ENCODE assay signal across 9 cellular contexts in genomic region chr9:133955821-133956411, GRCh38. TPM values are rescaled to one million over a fixed set of nuclear protein-coding genes. Genes with fewer than 3 reads are reported as not detected.
A peak's percentile ranks its signal among the peaks of the same experiment; 100 is the strongest.
DNase-seq lines count a peak whose midpoint lies in the region; ATAC-seq and TF ChIP-seq lines count a peak whose summit lies in the region.
"Had no signal": no experiment of that assay in that cellular context is flagged by ENCODE, and none has a peak within 500 bp of the region (broad histone marks: within the 10 kb centered on the region; RNA-seq: fewer than 3 reads in every experiment).

No MANE protein-coding gene starts in this region.

- peak overlapping the region; percentile 37 for H3K4me3 ChIP-seq in AG04450 (ENCODE audit: low read depth, low read length)
- H3K4me3 ChIP-seq in foreskin fibroblast (ENCODE audit: low read depth in 1 of 2, low read length in 2 of 2), result peak overlapping the region; percentile 17 to 31

- H3K4me3 Mint-ChIP-seq in activated CD8-positive, alpha-beta memory T cell treated with anti-CD3 and anti-CD28 coated beads, Interleukin-2, amount 10 ng/mL, durations not matched to agents 7 days and 5 days, result no peak overlapping the region

- H3K9me3 Mint-ChIP-seq in activated CD8-positive, alpha-beta memory T cell treated with anti-CD3 and anti-CD28 coated beads, Interleukin-2, amount 10 ng/mL, durations not matched to agents 7 days and 5 days (ENCODE audit: low read depth), result no peaks in the 10 kb centered on the region

- peak overlapping the region; percentile 68 for H3K27ac ChIP-seq in AG04450 (ENCODE audit: low read depth, low read length)

- peak; percentile 28 for ATAC-seq in GM21367 (IDR thresholded peaks at IDR 0.05; ENCODE audit: unreplicated experiment)
- peak; percentile 73 for ATAC-seq in activated CD8-positive, alpha-beta memory T cell treated with anti-CD3 and anti-CD28 coated beads, Interleukin-2, amount 10 ng/mL, durations not matched to agents 7 days and 5 days
- ATAC-seq in sciatic nerve, result peak; percentile 46
- ATAC-seq in GM18511 (IDR thresholded peaks at IDR 0.05; ENCODE audit: unreplicated experiment), result no peak
- ATAC-seq in GM19324 (IDR thresholded peaks at IDR 0.05; ENCODE audit: low FRiP score, unreplicated experiment), result no peak

- CTCF ChIA-PET in AG04450 (lab: Charles Lee), result interaction anchor here (0.5 to 1.7 kb wide), 2 partner anchors 29 to 174 kb away, joined by 6 to 7 read pairs; no protein-coding TSS in a partner anchor
- CTCF ChIA-PET in activated CD8-positive, alpha-beta memory T cell treated with anti-CD3 and anti-CD28 coated beads, Interleukin-2, amount 10 ng/mL, durations not matched to agents 7 days and 5 days (lab: Charles Lee), result interaction anchor here (0.7 to 1.3 kb wide), 3 partner anchors 37 to 39 kb away, joined by 3 to 5 read pairs (median 3); no protein-coding TSS in a partner anchor

- POLR2A ChIA-PET in AG04450 (lab: Yijun Ruan, JAX), result interaction anchor here (0.5 to 1.7 kb wide), 3 partner anchors 12 to 37 kb away, joined by 3 to 5 read pairs (median 3); no protein-coding TSS in a partner anchor

- intact Hi-C loops in sciatic nerve (cut with DNase I), result no loop called here

- peaks cover 8% of the 10 kb centered on the region for H3K4me1 Mint-ChIP-seq in activated CD8-positive, alpha-beta memory T cell treated with anti-CD3 and anti-CD28 coated beads, Interleukin-2, amount 10 ng/mL, durations not matched to agents 7 days and 5 days

- H3K27me3 Mint-ChIP-seq in activated CD8-positive, alpha-beta memory T cell treated with anti-CD3 and anti-CD28 coated beads, Interleukin-2, amount 10 ng/mL, durations not matched to agents 7 days and 5 days, result no peaks in the 10 kb centered on the region

- no peaks in the 10 kb centered on the region for H3K36me3 Mint-ChIP-seq in activated CD8-positive, alpha-beta memory T cell treated with anti-CD3 and anti-CD28 coated beads, Interleukin-2, amount 10 ng/mL, durations not matched to agents 7 days and 5 days

- H3K27ac Mint-ChIP-seq in activated CD8-positive, alpha-beta memory T cell treated with anti-CD3 and anti-CD28 coated beads, Interleukin-2, amount 10 ng/mL, durations not matched to agents 7 days and 5 days, result no peak overlapping the region

- H3K27me3 ChIP-seq in AG04450 (ENCODE audit: control insufficient read depth, insufficient read depth, low read length), result no peaks in the 10 kb centered on the region
- H3K27me3 ChIP-seq: dorsolateral prefrontal cortex had no signal

- H3K9me3 ChIP-seq in AG04450 (ENCODE audit: control insufficient read depth, insufficient read depth, low read length), result peaks cover 5% of the 10 kb centered on the region; the same call in 1 of the 2 replicates

- DNase-seq in AG04450 (ENCODE audit: low read depth, low spot score) (no peak), foreskin fibroblast (peak; percentile 33 to 70), sciatic nerve (ENCODE audit: low spot score) (no peak), NCI-H1105 (lab: John Stamatoyannopoulos, UW) (no peak)
- DNase-seq in activated CD8-positive, alpha-beta memory T cell treated with anti-CD3 and anti-CD28 coated beads, Interleukin-2, amount 10 ng/mL, durations not matched to agents 7 days and 5 days, result no peak

- TF ChIP-seq CTCF in AG04450 (IDR thresholded peaks at IDR 0.05; ENCODE audit: low read depth, low read length) (peak; percentile 23; the same call in 1 of the 2 replicates), foreskin fibroblast (IDR thresholded peaks at IDR 0.05; ENCODE audit: low read depth, low read length) (peak; percentile 14)

RNA-seq across cellular contexts. Expression of gene VAV2, which starts 36.2 kb away (rescaled TPM):
- 9.0 and 10.7 TPM in 2 replicates for polyA plus RNA-seq in AG04450 (2011; rRNA removed)
- 19.7 and 27.4 TPM in 2 replicates for polyA minus RNA-seq in AG04450 (2011; rRNA and poly(A)+ RNA removed)
- total RNA-seq in activated CD8-positive, alpha-beta memory T cell treated with anti-CD3 and anti-CD28 coated beads, Interleukin-2, amount 10 ng/mL, durations not matched to agents 7 days and 5 days, result 1 to 10 TPM; 5.1 to 5.5 TPM
- total RNA-seq in sciatic nerve, result 20.5 TPM

Comparison
In these comparisons a context has a peak if more than half of its experiments do, and no peak if none do; other contexts are left out.
1. DNase-seq: peak in foreskin fibroblast (2 of 2); none in AG04450 (single experiment), activated CD8-positive, alpha-beta memory T cell treated with anti-CD3 and anti-CD28 coated beads, Interleukin-2, amount 10 ng/mL, durations not matched to agents 7 days and 5 days (single experiment), sciatic nerve (single experiment) and NCI-H1105 (single experiment).
2. ATAC-seq: peak in GM21367 (single experiment), activated CD8-positive, alpha-beta memory T cell treated with anti-CD3 and anti-CD28 coated beads, Interleukin-2, amount 10 ng/mL, durations not matched to agents 7 days and 5 days (single experiment) and sciatic nerve (single experiment); none in GM18511 (single experiment) and GM19324 (single experiment).